ENCODE assay signal across 17 cellular contexts in the genomic region with DNA sequence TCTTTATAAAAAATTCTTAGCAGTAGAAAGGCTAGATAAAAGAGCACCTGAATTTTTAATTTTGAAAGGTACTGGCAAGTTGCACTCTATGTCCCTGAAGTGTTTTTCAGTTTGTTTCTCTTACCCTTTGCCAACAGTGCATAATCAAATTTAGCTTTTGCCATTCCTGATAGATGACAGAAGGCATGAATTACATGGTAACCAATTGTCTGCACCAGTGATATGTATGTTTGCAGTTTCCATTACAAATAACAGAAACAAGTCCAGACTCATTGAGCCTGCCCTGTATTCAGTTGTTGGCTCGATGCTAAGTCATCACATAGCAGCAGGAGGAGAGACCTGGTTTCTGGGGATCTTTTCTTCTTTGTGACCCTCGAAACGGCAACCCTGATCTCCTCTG.
"Had no signal": no experiment of that assay in that cellular context is flagged by ENCODE, and none has a peak within 500 bp of the region (broad histone marks: within the 10 kb centered on the region; RNA-seq: fewer than 3 reads in every experiment).

No MANE protein-coding gene starts in this region.

- H3K36me3 ChIP-seq: ascending aorta, cardiac muscle cell, gastroesophageal sphincter, lower lobe of right lung, upper lobe of right lung had no signal

- FAIRE-seq: colon had no signal

- DNase-seq: activated CD4-positive, alpha-beta memory T cell treated with anti-CD3 and anti-CD28 coated beads, Interleukin-2, amount 10 ng/mL, durations not matched to agents 7 days and 5 days; activated naive CD4-positive, alpha-beta T cell; activated naive CD8-positive, alpha-beta T cell treated with anti-CD3 and anti-CD28 coated beads, Interleukin-2, amount 50 U/mL, for 24 hours; activated T-cell treated with anti-CD3 and anti-CD28 coated beads, Interleukin-2, amount 50 U/mL, for 48 hours; hippocampal formation; lower lobe of right lung; naive B cell; retina; stimulated activated CD4-positive, alpha-beta T cell treated with anti-CD3 and anti-CD28 coated beads, Interleukin-15, amount 100 ng/mL, for 24 hours; stimulated activated CD4-positive, alpha-beta T cell treated with anti-CD3 and anti-CD28 coated beads, Interleukin-4, amount 100 ng/mL, for 4 hours; stimulated activated naive CD8-positive, alpha-beta T cell treated with anti-CD3 and anti-CD28 coated beads, Interleukin-15, amount 100 ng/mL, for 72 hours; testis; upper lobe of right lung had no signal

- H3K27me3 ChIP-seq: ascending aorta, cardiac muscle cell, gastroesophageal sphincter, testis, upper lobe of right lung had no signal

- H3K4me3 ChIP-seq: ascending aorta, cardiac muscle cell, gastroesophageal sphincter, lower lobe of right lung, testis, upper lobe of right lung had no signal

- ATAC-seq: activated naive CD8-positive, alpha-beta T cell treated with anti-CD3 and anti-CD28 coated beads, Interleukin-2, amount 50 U/mL, for 24 hours; gastroesophageal sphincter; lower lobe of right lung; stimulated activated naive CD8-positive, alpha-beta T cell treated with anti-CD3 and anti-CD28 coated beads, Interleukin-15, amount 100 ng/mL, for 72 hours; upper lobe of right lung had no signal
